1 cellular context compared by ENCODE assay signal in the genomic region with DNA sequence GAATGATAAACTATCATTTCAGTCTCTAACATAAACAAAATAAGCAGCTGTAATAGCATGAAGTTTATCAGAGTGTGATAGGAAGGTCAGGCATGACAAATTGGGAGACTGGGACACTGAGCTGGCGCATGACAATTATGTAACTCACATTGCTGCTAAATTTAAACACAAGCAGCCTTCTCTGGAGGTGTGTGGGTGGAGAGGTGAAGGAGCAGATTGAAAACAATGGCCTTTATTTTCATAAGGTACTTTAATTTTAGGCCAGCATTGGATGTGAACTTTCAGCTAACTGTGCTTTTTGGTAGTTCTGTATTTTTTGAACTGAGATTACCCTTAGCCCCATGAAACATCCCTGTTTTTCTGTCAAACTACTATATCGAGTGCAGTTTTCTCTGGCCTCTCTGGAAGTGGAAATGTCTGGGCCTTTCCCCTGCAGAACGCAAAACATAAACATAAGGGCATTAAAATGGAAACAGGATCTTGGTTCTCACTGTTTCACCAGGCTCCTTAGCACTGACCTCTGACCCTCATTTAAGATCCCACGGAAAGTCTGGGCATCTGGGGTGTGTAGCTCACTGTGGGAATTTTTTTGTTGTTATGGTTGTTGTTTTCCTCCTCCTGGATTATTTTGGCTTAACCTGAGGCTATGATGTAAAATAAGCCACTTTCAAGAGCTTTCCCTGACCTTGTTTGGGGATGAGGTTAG.
TF ChIP-seq lines count a peak whose summit lies in the region.

No MANE protein-coding gene starts in this region.

TF ChIP-seq in HEK293, 187 proteins besides CTCF, POLR2A, EP300 and RAD21 (continued from another document):
- TF ChIP-seq ZBTB17 (tag by site-specific recombination; IDR thresholded peaks at IDR 0.05) (peak; percentile 26; the same call in 1 of the 2 replicates), ZNF37A (tag by site-specific recombination; IDR thresholded peaks at IDR 0.05) (no peak)
